10 cellular contexts compared by ENCODE assay signal in genomic region chr20:14616003-14616402, GRCh38.
DNase-seq lines count a peak whose midpoint lies in the region; ATAC-seq lines count a peak whose summit lies in the region.
"Had no signal": no experiment of that assay in that cellular context is flagged by ENCODE, and none has a peak within 500 bp of the region (broad histone marks: within the 10 kb centered on the region; RNA-seq: fewer than 3 reads in every experiment).

No MANE protein-coding gene starts in this region.

- peak; percentile 48 for ATAC-seq in esophagus mucosa
- no peak for ATAC-seq in activated naive CD8-positive, alpha-beta T cell treated with anti-CD3 and anti-CD28 coated beads, Interleukin-2, amount 50 U/mL, for 24 hours

- H3K9me3 Mint-ChIP-seq in activated naive CD8-positive, alpha-beta T cell treated with anti-CD3 and anti-CD28 coated beads, Interleukin-2, amount 50 U/mL, for 24 hours: peaks cover 13% of the 10 kb centered on the region

- H3K4me1 Mint-ChIP-seq in activated naive CD8-positive, alpha-beta T cell treated with anti-CD3 and anti-CD28 coated beads, Interleukin-2, amount 50 U/mL, for 24 hours: no peaks in the 10 kb centered on the region

- H3K27me3 Mint-ChIP-seq in activated naive CD8-positive, alpha-beta T cell treated with anti-CD3 and anti-CD28 coated beads, Interleukin-2, amount 50 U/mL, for 24 hours: no peaks in the 10 kb centered on the region

- no peak overlapping the region for H3K27ac Mint-ChIP-seq in activated naive CD8-positive, alpha-beta T cell treated with anti-CD3 and anti-CD28 coated beads, Interleukin-2, amount 50 U/mL, for 24 hours

- H3K4me3 Mint-ChIP-seq in activated naive CD8-positive, alpha-beta T cell treated with anti-CD3 and anti-CD28 coated beads, Interleukin-2, amount 50 U/mL, for 24 hours: no peak overlapping the region

- no peaks in the 10 kb centered on the region for H3K36me3 Mint-ChIP-seq in activated naive CD8-positive, alpha-beta T cell treated with anti-CD3 and anti-CD28 coated beads, Interleukin-2, amount 50 U/mL, for 24 hours (ENCODE audit: low read depth)

- peak; percentile 12 for DNase-seq in DMS53 (lab: John Stamatoyannopoulos, UW)
- no peak for DNase-seq in DMS53 treated with DMSO at 0.1 percent for 48 hours (lab: John Stamatoyannopoulos, UW; ENCODE audit: unreplicated experiment)
- peak; percentile 27 for DNase-seq in amniotic epithelial cell (ENCODE audit: low read depth)
- DNase-seq in activated naive CD8-positive, alpha-beta T cell treated with anti-CD3 and anti-CD28 coated beads, Interleukin-2, amount 50 U/mL, for 24 hours: no peak
- no peak for DNase-seq in GOT3 (lab: John Stamatoyannopoulos, UW)
- DNase-seq in activated T-cell treated with anti-CD3 and anti-CD28 coated beads, Interleukin-2, amount 50 U/mL, for 48 hours: no peak
- DNase-seq: AML-193, DMS79, HCEC 1CT had no signal

Comparison
In these comparisons a context has a peak if more than half of its experiments do, and no peak if none do; other contexts are left out.
1. DNase-seq: peak in DMS53 (single experiment) and amniotic epithelial cell (single experiment); none in DMS53 treated with DMSO at 0.1 percent for 48 hours (single experiment), activated naive CD8-positive, alpha-beta T cell treated with anti-CD3 and anti-CD28 coated beads, Interleukin-2, amount 50 U/mL, for 24 hours (single experiment), GOT3 (single experiment) and activated T-cell treated with anti-CD3 and anti-CD28 coated beads, Interleukin-2, amount 50 U/mL, for 48 hours (0 of 2).